Comparison of ENCODE assay signal across 1 cellular context in the genomic region with DNA sequence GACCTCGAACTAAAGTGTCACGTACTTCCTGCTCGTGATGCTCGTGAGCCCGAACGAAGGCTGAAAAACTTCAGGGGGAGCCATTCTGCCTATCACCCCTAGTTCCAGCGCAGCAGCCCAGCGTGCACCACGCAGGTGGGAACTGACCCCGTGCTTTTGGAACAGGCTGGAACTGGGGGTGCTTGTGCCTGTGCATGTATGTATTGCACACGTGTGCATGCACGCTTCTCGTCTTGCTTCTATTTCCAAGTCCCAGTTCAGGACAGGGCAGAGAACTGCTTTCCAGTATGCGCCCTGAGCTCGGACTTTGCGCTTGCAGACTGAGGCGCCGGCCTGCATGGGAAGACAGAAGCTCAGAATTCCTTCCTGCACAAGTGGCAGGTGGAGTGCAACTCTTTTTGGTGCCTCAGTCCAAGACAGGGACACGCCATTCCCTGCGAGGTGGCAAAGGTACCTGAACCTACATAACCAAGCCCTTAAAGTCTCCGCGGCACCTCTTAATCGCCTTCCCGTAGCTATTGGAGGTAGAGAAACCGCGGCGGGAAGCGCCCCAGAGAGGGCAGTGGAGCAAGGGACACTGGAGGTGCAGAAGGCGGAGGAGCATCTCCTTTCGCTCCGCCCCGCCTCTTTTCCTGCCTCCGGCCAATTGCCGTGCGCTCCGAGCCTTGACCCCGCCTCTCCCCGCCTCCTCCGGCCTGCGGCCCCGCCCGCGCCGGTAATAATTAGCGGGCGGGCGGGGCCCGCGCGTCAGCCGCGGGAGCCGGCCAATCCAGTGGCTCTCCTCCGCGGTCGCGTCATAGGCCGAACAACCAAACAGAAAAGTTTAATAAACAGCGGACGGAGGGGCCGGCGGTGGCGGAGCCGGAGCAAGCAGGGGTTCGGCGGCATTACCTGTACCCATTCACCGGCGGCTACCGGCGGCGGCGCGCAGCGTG.
A peak's percentile ranks its signal among the peaks of the same experiment; 100 is the strongest.
TF ChIP-seq lines count a peak whose summit lies in the region.

A gene (plus strand): TSS at position 826 of the 935 bp plus-strand sequence. CDS start 60,669 bp downstream, outside the sequence.

TF ChIP-seq in K562, 482 proteins besides CTCF, POLR2A, EP300 and RAD21 (continued from another document and continues in another):
- TF ChIP-seq, protein P1, sequence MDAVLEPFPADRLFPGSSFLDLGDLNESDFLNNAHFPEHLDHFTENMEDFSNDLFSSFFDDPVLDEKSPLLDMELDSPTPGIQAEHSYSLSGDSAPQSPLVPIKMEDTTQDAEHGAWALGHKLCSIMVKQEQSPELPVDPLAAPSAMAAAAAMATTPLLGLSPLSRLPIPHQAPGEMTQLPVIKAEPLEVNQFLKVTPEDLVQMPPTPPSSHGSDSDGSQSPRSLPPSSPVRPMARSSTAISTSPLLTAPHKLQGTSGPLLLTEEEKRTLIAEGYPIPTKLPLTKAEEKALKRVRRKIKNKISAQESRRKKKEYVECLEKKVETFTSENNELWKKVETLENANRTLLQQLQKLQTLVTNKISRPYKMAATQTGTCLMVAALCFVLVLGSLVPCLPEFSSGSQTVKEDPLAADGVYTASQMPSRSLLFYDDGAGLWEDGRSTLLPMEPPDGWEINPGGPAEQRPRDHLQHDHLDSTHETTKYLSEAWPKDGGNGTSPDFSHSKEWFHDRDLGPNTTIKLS (IDR thresholded peaks at IDR 0.05; ENCODE audit: borderline replicate concordance, low read depth) = no peak
- no peak for TF ChIP-seq NR3C1 (CRISPR knock-in tag; IDR thresholded peaks at IDR 0.05)
- no peak for TF ChIP-seq MCM7 (IDR thresholded peaks at IDR 0.05)
- TF ChIP-seq NR2C2 (CRISPR knock-in tag; IDR thresholded peaks at IDR 0.05) = no peak
- no peak for TF ChIP-seq NR2C2 (tag; IDR thresholded peaks at IDR 0.05)
- TF ChIP-seq ATF1 (CRISPR knock-in tag; IDR thresholded peaks at IDR 0.05) = no peak
- TF ChIP-seq ATF1 (tag; IDR thresholded peaks at IDR 0.05) = peak; percentile 91
- TF ChIP-seq, protein P2, sequence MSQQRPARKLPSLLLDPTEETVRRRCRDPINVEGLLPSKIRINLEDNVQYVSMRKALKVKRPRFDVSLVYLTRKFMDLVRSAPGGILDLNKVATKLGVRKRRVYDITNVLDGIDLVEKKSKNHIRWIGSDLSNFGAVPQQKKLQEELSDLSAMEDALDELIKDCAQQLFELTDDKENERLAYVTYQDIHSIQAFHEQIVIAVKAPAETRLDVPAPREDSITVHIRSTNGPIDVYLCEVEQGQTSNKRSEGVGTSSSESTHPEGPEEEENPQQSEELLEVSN (IDR thresholded peaks at IDR 0.05; ENCODE audit: borderline replicate concordance in 1 of 2, extremely low read depth in 1 of 2, insufficient read depth in 1 of 2, insufficient read length in 1 of 2, low read depth in 1 of 2, low read length in 1 of 2, poor library complexity in 1 of 2, severe bottlenecking in 1 of 2) = peak in 1 of 2 experiments; percentile 23
- TF ChIP-seq, protein P3, sequence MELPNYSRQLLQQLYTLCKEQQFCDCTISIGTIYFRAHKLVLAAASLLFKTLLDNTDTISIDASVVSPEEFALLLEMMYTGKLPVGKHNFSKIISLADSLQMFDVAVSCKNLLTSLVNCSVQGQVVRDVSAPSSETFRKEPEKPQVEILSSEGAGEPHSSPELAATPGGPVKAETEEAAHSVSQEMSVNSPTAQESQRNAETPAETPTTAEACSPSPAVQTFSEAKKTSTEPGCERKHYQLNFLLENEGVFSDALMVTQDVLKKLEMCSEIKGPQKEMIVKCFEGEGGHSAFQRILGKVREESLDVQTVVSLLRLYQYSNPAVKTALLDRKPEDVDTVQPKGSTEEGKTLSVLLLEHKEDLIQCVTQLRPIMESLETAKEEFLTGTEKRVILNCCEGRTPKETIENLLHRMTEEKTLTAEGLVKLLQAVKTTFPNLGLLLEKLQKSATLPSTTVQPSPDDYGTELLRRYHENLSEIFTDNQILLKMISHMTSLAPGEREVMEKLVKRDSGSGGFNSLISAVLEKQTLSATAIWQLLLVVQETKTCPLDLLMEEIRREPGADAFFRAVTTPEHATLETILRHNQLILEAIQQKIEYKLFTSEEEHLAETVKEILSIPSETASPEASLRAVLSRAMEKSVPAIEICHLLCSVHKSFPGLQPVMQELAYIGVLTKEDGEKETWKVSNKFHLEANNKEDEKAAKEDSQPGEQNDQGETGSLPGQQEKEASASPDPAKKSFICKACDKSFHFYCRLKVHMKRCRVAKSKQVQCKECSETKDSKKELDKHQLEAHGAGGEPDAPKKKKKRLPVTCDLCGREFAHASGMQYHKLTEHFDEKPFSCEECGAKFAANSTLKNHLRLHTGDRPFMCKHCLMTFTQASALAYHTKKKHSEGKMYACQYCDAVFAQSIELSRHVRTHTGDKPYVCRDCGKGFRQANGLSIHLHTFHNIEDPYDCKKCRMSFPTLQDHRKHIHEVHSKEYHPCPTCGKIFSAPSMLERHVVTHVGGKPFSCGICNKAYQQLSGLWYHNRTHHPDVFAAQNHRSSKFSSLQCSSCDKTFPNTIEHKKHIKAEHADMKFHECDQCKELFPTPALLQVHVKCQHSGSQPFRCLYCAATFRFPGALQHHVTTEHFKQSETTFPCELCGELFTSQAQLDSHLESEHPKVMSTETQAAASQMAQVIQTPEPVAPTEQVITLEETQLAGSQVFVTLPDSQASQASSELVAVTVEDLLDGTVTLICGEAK (IDR thresholded peaks at IDR 0.05) = peak; percentile 41; the same call in 1 of the 2 replicates
- TF ChIP-seq, protein P3 (CRISPR knock-in tag; IDR thresholded peaks at IDR 0.05) = no peak
- TF ChIP-seq, protein P4, sequence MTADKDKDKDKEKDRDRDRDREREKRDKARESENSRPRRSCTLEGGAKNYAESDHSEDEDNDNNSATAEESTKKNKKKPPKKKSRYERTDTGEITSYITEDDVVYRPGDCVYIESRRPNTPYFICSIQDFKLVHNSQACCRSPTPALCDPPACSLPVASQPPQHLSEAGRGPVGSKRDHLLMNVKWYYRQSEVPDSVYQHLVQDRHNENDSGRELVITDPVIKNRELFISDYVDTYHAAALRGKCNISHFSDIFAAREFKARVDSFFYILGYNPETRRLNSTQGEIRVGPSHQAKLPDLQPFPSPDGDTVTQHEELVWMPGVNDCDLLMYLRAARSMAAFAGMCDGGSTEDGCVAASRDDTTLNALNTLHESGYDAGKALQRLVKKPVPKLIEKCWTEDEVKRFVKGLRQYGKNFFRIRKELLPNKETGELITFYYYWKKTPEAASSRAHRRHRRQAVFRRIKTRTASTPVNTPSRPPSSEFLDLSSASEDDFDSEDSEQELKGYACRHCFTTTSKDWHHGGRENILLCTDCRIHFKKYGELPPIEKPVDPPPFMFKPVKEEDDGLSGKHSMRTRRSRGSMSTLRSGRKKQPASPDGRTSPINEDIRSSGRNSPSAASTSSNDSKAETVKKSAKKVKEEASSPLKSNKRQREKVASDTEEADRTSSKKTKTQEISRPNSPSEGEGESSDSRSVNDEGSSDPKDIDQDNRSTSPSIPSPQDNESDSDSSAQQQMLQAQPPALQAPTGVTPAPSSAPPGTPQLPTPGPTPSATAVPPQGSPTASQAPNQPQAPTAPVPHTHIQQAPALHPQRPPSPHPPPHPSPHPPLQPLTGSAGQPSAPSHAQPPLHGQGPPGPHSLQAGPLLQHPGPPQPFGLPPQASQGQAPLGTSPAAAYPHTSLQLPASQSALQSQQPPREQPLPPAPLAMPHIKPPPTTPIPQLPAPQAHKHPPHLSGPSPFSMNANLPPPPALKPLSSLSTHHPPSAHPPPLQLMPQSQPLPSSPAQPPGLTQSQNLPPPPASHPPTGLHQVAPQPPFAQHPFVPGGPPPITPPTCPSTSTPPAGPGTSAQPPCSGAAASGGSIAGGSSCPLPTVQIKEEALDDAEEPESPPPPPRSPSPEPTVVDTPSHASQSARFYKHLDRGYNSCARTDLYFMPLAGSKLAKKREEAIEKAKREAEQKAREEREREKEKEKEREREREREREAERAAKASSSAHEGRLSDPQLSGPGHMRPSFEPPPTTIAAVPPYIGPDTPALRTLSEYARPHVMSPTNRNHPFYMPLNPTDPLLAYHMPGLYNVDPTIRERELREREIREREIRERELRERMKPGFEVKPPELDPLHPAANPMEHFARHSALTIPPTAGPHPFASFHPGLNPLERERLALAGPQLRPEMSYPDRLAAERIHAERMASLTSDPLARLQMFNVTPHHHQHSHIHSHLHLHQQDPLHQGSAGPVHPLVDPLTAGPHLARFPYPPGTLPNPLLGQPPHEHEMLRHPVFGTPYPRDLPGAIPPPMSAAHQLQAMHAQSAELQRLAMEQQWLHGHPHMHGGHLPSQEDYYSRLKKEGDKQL (CRISPR knock-in tag; IDR thresholded peaks at IDR 0.05; ENCODE audit: borderline replicate concordance) = no peak
- TF ChIP-seq ZBED1 (IDR thresholded peaks at IDR 0.05) = no peak
- peak; percentile 4; the same call in 1 of the 2 replicates for TF ChIP-seq ZEB2 (IDR thresholded peaks at IDR 0.05)
- TF ChIP-seq, protein P5, sequence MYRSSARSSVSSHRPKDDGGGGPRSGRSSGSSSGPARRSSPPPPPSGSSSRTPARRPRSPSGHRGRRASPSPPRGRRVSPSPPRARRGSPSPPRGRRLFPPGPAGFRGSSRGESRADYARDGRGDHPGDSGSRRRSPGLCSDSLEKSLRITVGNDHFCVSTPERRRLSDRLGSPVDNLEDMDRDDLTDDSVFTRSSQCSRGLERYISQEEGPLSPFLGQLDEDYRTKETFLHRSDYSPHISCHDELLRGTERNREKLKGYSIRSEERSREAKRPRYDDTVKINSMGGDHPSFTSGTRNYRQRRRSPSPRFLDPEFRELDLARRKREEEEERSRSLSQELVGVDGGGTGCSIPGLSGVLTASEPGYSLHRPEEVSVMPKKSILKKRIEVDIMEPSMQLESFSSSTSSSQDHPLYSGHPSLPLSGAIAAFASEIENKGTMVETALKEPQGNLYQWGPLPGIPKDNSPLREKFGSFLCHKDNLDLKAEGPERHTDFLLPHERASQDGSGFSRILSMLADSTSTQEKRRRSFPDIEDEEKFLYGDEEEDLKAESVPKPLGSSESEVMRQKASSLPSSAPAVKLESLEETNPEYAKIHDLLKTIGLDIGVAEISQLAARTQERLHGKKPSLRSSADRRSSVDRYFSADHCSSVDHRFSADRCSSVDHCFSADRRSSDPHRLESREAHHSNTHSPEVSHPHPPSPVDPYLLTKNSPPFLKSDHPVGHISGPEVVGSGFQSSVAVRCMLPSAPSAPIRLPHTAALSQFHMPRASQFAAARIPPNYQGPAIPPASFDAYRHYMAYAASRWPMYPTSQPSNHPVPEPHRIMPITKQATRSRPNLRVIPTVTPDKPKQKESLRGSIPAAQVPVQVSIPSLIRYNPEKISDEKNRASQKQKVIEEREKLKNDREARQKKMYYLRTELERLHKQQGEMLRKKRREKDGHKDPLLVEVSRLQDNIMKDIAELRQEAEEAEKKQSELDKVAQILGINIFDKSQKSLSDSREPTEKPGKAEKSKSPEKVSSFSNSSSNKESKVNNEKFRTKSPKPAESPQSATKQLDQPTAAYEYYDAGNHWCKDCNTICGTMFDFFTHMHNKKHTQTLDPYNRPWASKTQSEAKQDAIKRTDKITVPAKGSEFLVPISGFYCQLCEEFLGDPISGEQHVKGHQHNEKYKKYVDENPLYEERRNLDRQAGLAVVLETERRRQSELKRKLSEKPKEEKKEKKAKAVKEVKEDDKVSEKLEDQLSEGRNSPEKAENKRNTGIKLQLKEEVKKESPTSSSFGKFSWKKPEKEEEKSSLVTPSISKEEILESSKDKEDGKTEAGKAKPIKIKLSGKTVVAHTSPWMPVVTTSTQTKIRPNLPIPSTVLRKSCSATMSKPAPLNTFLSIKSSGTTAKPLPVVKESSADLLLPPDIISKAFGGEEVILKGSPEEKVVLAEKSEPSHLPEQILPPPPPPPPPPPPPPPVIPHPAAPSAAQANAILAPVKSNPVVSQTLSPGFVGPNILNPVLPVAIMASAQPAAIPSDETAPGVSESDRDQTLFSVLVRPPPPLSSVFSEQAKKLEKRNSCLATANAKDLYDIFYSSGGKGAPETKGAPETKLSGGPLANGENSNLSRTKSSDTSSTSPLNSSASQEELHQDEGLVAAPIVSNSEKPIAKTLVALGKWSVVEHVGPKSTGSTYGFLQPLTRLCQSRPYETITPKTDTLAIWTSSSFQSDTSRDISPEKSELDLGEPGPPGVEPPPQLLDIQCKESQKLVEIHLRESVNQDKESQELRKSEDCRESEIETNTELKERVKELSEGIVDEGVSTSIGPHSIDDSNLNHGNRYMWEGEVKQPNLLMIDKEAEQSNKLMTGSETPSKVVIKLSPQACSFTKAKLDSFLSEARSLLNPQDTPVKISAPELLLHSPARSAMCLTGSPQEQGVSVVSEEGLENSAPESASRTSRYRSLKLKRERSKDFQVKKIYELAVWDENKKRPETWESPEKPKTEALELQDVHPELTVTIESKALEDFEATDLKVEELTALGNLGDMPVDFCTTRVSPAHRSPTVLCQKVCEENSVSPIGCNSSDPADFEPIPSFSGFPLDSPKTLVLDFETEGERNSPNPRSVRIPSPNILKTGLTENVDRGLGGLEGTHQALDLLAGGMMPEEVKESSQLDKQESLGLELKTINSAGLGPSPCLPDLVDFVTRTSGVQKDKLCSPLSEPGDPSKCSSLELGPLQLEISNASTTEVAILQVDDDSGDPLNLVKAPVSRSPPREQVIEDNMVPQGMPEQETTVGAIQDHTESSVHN (IDR thresholded peaks at IDR 0.05; ENCODE audit: borderline replicate concordance in 1 of 2, low read depth in 1 of 2) = no peak
- peak; percentile 48; the same call in 1 of the 2 replicates for TF ChIP-seq ZNF830 (CRISPR knock-in tag; IDR thresholded peaks at IDR 0.05)
- no peak for TF ChIP-seq SRSF1 (IDR thresholded peaks at IDR 0.05; ENCODE audit: low read depth, low read length)
- no peak for TF ChIP-seq MAFK (IDR thresholded peaks at IDR 0.05; ENCODE audit: low read length)
- TF ChIP-seq ZNF780A (CRISPR knock-in tag; IDR thresholded peaks at IDR 0.05) = no peak
- TF ChIP-seq ILK (tag; IDR thresholded peaks at IDR 0.05; ENCODE audit: borderline replicate concordance, low read depth) = no peak
- TF ChIP-seq MYNN (IDR thresholded peaks at IDR 0.05) = no peak
- no peak for TF ChIP-seq MYNN (CRISPR knock-in tag; IDR thresholded peaks at IDR 0.05)
